ENCODE assay signal across 9 cellular contexts in genomic region chr21:33299181-33299752, GRCh38. TPM values are rescaled to one million over a fixed set of nuclear protein-coding genes. Genes with fewer than 3 reads are reported as not detected.
DNase-seq lines count a peak whose midpoint lies in the region; ATAC-seq, FAIRE-seq and TF ChIP-seq lines count a peak whose summit lies in the region.
"Had no signal": no experiment of that assay in that cellular context is flagged by ENCODE, and none has a peak within 500 bp of the region (broad histone marks: within the 10 kb centered on the region; RNA-seq: fewer than 3 reads in every experiment).

No MANE protein-coding gene starts in this region.

- TF ChIP-seq CTCF in DND-41 (IDR thresholded peaks at IDR 0.05; ENCODE audit: borderline replicate concordance, extremely low read depth, low read length, poor library complexity, severe bottlenecking) (no peak), osteoblast (IDR thresholded peaks at IDR 0.05; ENCODE audit: extremely low read depth, low read depth, low read length) (no peak), smooth muscle cell (IDR thresholded peaks at IDR 0.05; ENCODE audit: borderline replicate concordance, insufficient read depth, poor library complexity, severe bottlenecking) (no peak)

- ATAC-seq in DND-41 (ENCODE audit: insufficient read depth, low read depth) = peak; percentile 4; the same call in 1 of the 3 replicates
- peak; percentile 71 for ATAC-seq in GM21423 (IDR thresholded peaks at IDR 0.05; ENCODE audit: unreplicated experiment)
- peak; percentile 87 for ATAC-seq in activated T-helper 17 cell treated with anti-CD3 and anti-CD28 coated beads, Interleukin-2, amount 50 U/mL, for 72 hours (replicated peaks)
- no peak for ATAC-seq in HG03025 (IDR thresholded peaks at IDR 0.05; ENCODE audit: low FRiP score, unreplicated experiment)

- H3K9ac ChIP-seq in DND-41 (ENCODE audit: low read depth, low read length) (no peak overlapping the region), smooth muscle cell (ENCODE audit: low read depth) (no peak overlapping the region)

- H3F3A ChIP-seq in smooth muscle cell (ENCODE audit: low read depth) = no peaks in the 10 kb centered on the region

- H3K4me1 Mint-ChIP-seq in activated T-helper 17 cell treated with anti-CD3 and anti-CD28 coated beads, Interleukin-2, amount 50 U/mL, for 72 hours = peaks cover 34% of the 10 kb centered on the region

- 44 to 59% (median 44%) methylated on average over 5 of the region's 5 CpGs for WGBS in small intestine, 3 donors
- 85% methylated on average over 5 of the region's 5 CpGs for WGBS in smooth muscle cell (ENCODE audit: low lambda C conversion rate)

- H3K27me3 ChIP-seq in DND-41 (ENCODE audit: insufficient read depth, low read length, poor library complexity) (no peaks in the 10 kb centered on the region), small intestine (ENCODE audit: control insufficient read depth in 2 of 2, insufficient read depth in 2 of 2, low read length in 2 of 2) (no peaks in the 10 kb centered on the region), osteoblast (ENCODE audit: insufficient read depth, low read length) (no peaks in the 10 kb centered on the region), smooth muscle cell (ENCODE audit: low read depth) (no peaks in the 10 kb centered on the region)

- H4K20me1 ChIP-seq in DND-41 (ENCODE audit: insufficient read depth, low read length) (no peaks in the 10 kb centered on the region), osteoblast (ENCODE audit: insufficient read depth, low read length) (no peaks in the 10 kb centered on the region), smooth muscle cell (ENCODE audit: low read depth) (no peaks in the 10 kb centered on the region)

- FAIRE-seq in small intestine (lab: Jason Lieb, UNC) = no peak
- FAIRE-seq: colon had no signal

- H3K9me3 Mint-ChIP-seq in activated T-helper 17 cell treated with anti-CD3 and anti-CD28 coated beads, Interleukin-2, amount 50 U/mL, for 72 hours = no peaks in the 10 kb centered on the region

- peak overlapping the region; percentile 65 for H3K4me3 Mint-ChIP-seq in activated T-helper 17 cell treated with anti-CD3 and anti-CD28 coated beads, Interleukin-2, amount 50 U/mL, for 72 hours

- H2AFZ ChIP-seq in DND-41 (ENCODE audit: low read depth, low read length) = no peak overlapping the region
- H2AFZ ChIP-seq in osteoblast (ENCODE audit: low read length) = no peak overlapping the region
- H2AFZ ChIP-seq in smooth muscle cell (ENCODE audit: low read depth) = no peak overlapping the region

- H3K27me3 Mint-ChIP-seq in activated T-helper 17 cell treated with anti-CD3 and anti-CD28 coated beads, Interleukin-2, amount 50 U/mL, for 72 hours = no peaks in the 10 kb centered on the region

- no peak overlapping the region for H3K4me3 ChIP-seq in DND-41 (ENCODE audit: low read depth in 1 of 2, low read length in 2 of 2)
- no peak overlapping the region for H3K4me3 ChIP-seq in small intestine (ENCODE audit: low read depth in 1 of 2, low read length in 2 of 2)
- no peak overlapping the region for H3K4me3 ChIP-seq in osteoblast (ENCODE audit: insufficient read depth, low read length)
- no peak overlapping the region for H3K4me3 ChIP-seq in smooth muscle cell

- H3K4me2 ChIP-seq in DND-41 (ENCODE audit: insufficient read depth, low read length) = no peak overlapping the region
- H3K4me2 ChIP-seq in osteoblast (ENCODE audit: insufficient read depth, low read length) = no peak overlapping the region
- no peak overlapping the region for H3K4me2 ChIP-seq in smooth muscle cell

- no peaks in the 10 kb centered on the region for H3K79me2 ChIP-seq in DND-41 (ENCODE audit: insufficient read depth, low read length)
- H3K79me2 ChIP-seq in osteoblast (ENCODE audit: insufficient read depth, low read length) = no peaks in the 10 kb centered on the region
- H3K79me2 ChIP-seq in smooth muscle cell (ENCODE audit: low read depth) = no peaks in the 10 kb centered on the region

- peaks cover 23% of the 10 kb centered on the region for H3K36me3 Mint-ChIP-seq in activated T-helper 17 cell treated with anti-CD3 and anti-CD28 coated beads, Interleukin-2, amount 50 U/mL, for 72 hours (ENCODE audit: low read depth)

- H3K9me3 ChIP-seq in DND-41 (ENCODE audit: insufficient read depth, low read length, severe bottlenecking) (no peaks in the 10 kb centered on the region), small intestine (ENCODE audit: control insufficient read depth, low read depth) (no peaks in the 10 kb centered on the region), osteoblast (ENCODE audit: low read depth, low read length) (no peaks in the 10 kb centered on the region), smooth muscle cell (replicated peaks; ENCODE audit: low read depth) (no peaks in the 10 kb centered on the region)

- H3K36me3 ChIP-seq in DND-41 (ENCODE audit: insufficient read depth, low read length) (peaks cover 8% of the 10 kb centered on the region; the same call in 1 of the 2 replicates), small intestine (ENCODE audit: control insufficient read depth in 2 of 2, insufficient read depth in 2 of 2, low read length in 2 of 2) (peaks cover 2 to 4% of the 10 kb centered on the region in 2 donors), osteoblast (ENCODE audit: insufficient read depth, low read length) (peaks cover 10% of the 10 kb centered on the region), smooth muscle cell (ENCODE audit: low read depth) (no peaks in the 10 kb centered on the region)

- H3K27ac ChIP-seq in DND-41 (ENCODE audit: low read length) = peak overlapping the region; percentile 19
- peak overlapping the region in 1 of 2 donors; percentile 9 for H3K27ac ChIP-seq in small intestine (ENCODE audit: low read depth in 1 of 2, low read length in 1 of 2)
- H3K27ac ChIP-seq in osteoblast (ENCODE audit: low read depth, low read length) = no peak overlapping the region
- H3K27ac ChIP-seq in smooth muscle cell (ENCODE audit: low read depth) = no peak overlapping the region

- H3K4me1 ChIP-seq in DND-41 (ENCODE audit: insufficient read depth, low read length) (peaks cover 52% of the 10 kb centered on the region), small intestine (ENCODE audit: control insufficient read depth in 2 of 2, insufficient read depth in 1 of 2, low read depth in 1 of 2, low read length in 1 of 2) (peaks cover 4 to 17% of the 10 kb centered on the region in 2 donors), osteoblast (ENCODE audit: insufficient read depth, low read length) (no peaks in the 10 kb centered on the region), smooth muscle cell (ENCODE audit: low read depth) (peaks cover 3% of the 10 kb centered on the region)

- H3K27ac Mint-ChIP-seq in activated T-helper 17 cell treated with anti-CD3 and anti-CD28 coated beads, Interleukin-2, amount 50 U/mL, for 72 hours = peak overlapping the region; percentile 83

- DNase-seq in DND-41 = peak; percentile 22
- DNase-seq in MV-4-11 (lab: John Stamatoyannopoulos, UW) = peak; percentile 44
- DNase-seq in small intestine = peak; percentile 21
- DNase-seq in osteoblast (ENCODE audit: insufficient read length, low spot score, missing footprints) = no peak
- DNase-seq in smooth muscle cell (lab: John Stamatoyannopoulos, UW; ENCODE audit: unreplicated experiment) = no peak

RNA-seq across cellular contexts. Expression of gene IFNAR1, which starts 25.5 kb away (rescaled TPM):
- 10 to 100 TPM; 38.5 to 38.8 TPM for total RNA-seq in activated T-helper 17 cell treated with anti-CD3 and anti-CD28 coated beads, Interleukin-2, amount 50 U/mL, for 72 hours
- polyA plus RNA-seq in small intestine = 10 to 100 TPM in 1 of 3 donors, 1 to 10 TPM in 2; 6.0 to 25.5 (median 9.2) TPM
- 26.1 and 28.0 TPM in 2 replicates for total RNA-seq in osteoblast
- total RNA-seq in smooth muscle cell = 56.6 and 93.0 TPM in 2 replicates
- polyA plus RNA-seq in smooth muscle cell = 36.7 and 37.1 TPM in 2 replicates

RNA-seq across cellular contexts. Expression of gene IL10RB, which starts 33.1 kb away (rescaled TPM):
- 10 to 100 TPM; 30.1 to 46.7 TPM for total RNA-seq in activated T-helper 17 cell treated with anti-CD3 and anti-CD28 coated beads, Interleukin-2, amount 50 U/mL, for 72 hours
- 10 to 100 TPM; 30.9 to 46.7 (median 41.2) TPM for polyA plus RNA-seq in small intestine
- total RNA-seq in osteoblast = 44.9 and 52.7 TPM in 2 replicates
- total RNA-seq in smooth muscle cell = 33.4 and 34.4 TPM in 2 replicates
- 35.2 and 40.2 TPM in 2 replicates for polyA plus RNA-seq in smooth muscle cell

Comparison
In these comparisons a context has a peak if more than half of its experiments do, and no peak if none do; other contexts are left out.
1. DNase-seq: peak in DND-41 (single experiment), MV-4-11 (single experiment) and small intestine (single experiment); none in osteoblast (single experiment) and smooth muscle cell (single experiment).